ENCODE assay signal across 23 cellular contexts in genomic region chr15:27271258-27271657, GRCh38.
DNase-seq lines count a peak whose midpoint lies in the region; ATAC-seq, FAIRE-seq and TF ChIP-seq lines count a peak whose summit lies in the region.
"Had no signal": no experiment of that assay in that cellular context is flagged by ENCODE, and none has a peak within 500 bp of the region (broad histone marks: within the 10 kb centered on the region; RNA-seq: fewer than 3 reads in every experiment).

No MANE protein-coding gene starts in this region.

- no peak overlapping the region for H3K4me3 ChIP-seq in K562
- H3K4me3 ChIP-seq: BLaER1, HAP-1, MG63, stomach, tibial nerve had no signal

- 0 out of 3 replicates have a peak, but pooled peaks cover 3% of the 10 kb centered on the region for H3K36me3 ChIP-seq in K562 (ENCODE audit: control insufficient read depth, insufficient read depth, low read length)
- H3K36me3 ChIP-seq: BLaER1, HAP-1, MG63, stomach, tibial nerve had no signal

- no peak overlapping the region for H2AFZ ChIP-seq in K562 (ENCODE audit: low read depth, low read length)

- in situ Hi-C loops in K562 (cut with MboI) = no loop called here

- WGBS in K562 (ENCODE audit: insufficient coverage, low coverage, missing lambda C conversion rate) = 55% methylated on average over 10 of the region's 15 CpGs

- H3K27ac ChIP-seq in K562 (ENCODE audit: extremely low read depth, low read depth, low read length) = no peak overlapping the region
- H3K27ac ChIP-seq: BLaER1, stomach, tibial nerve had no signal

- TF ChIP-seq POLR2A in K562 (conservative IDR thresholded peaks at IDR 0.05) = no peak

- H3K4me2 ChIP-seq in K562 (ENCODE audit: insufficient read depth, low read length) = no peak overlapping the region
- H3K4me2 ChIP-seq: BLaER1 had no signal

- H3K27me3 Mint-ChIP-seq in activated T-cell treated with anti-CD3 and anti-CD28 coated beads, Interleukin-2, amount 50 U/mL, for 24 hours = no peaks in the 10 kb centered on the region
- H3K27me3 Mint-ChIP-seq in activated CD4-positive, alpha-beta memory T cell treated with anti-CD3 and anti-CD28 coated beads for 36 hours = no peaks in the 10 kb centered on the region
- H3K27me3 Mint-ChIP-seq: activated B cell treated with CpG ODN at 0.5 μM for 24 hours; natural killer cell treated with Interleukin-12 subunit alpha and Interleukin-12 subunit beta and Interleukin-15 and Interleukin-18, amount 100 ng/mL, for 72 hours had no signal

- no peak for FAIRE-seq in K562 (lab: Jason Lieb, UNC)
- FAIRE-seq: keratinocyte had no signal

- POLR2A ChIA-PET in K562 (lab: Yijun Ruan, JAX) = no interaction called here
- POLR2A ChIA-PET in activated CD4-positive, alpha-beta memory T cell treated with anti-CD3 and anti-CD28 coated beads for 36 hours (lab: Charles Lee) = no interaction called here

- H3K4me1 Mint-ChIP-seq in activated T-cell treated with anti-CD3 and anti-CD28 coated beads, Interleukin-2, amount 50 U/mL, for 24 hours (ENCODE audit: low read depth) = no peaks in the 10 kb centered on the region
- H3K4me1 Mint-ChIP-seq in activated CD4-positive, alpha-beta memory T cell treated with anti-CD3 and anti-CD28 coated beads for 36 hours (ENCODE audit: low read depth) = no peaks in the 10 kb centered on the region
- H3K4me1 Mint-ChIP-seq: activated B cell treated with CpG ODN at 0.5 μM for 24 hours had no signal

- 0 out of 3 replicates have a peak, but pooled peaks cover 2% of the 10 kb centered on the region for H3K79me2 ChIP-seq in K562 (ENCODE audit: control insufficient read depth, insufficient read depth, low read length)

- BruUV-seq in K562 (replicated peaks; lab: Mats Ljungman, UMichigan) = no TSS peak

- peaks cover 0 to 3% of the 10 kb centered on the region in 2 experiments; a peak in 1 of 5 replicates for H3K4me1 ChIP-seq in K562 (replicated peaks in 1 of 2; ENCODE audit: control insufficient read depth in 2 of 2, insufficient read depth in 2 of 2, low read length in 2 of 2)
- H3K4me1 ChIP-seq: BLaER1, HAP-1, stomach, tibial nerve had no signal

- peaks cover 23% of the 10 kb centered on the region for H3K9me3 Mint-ChIP-seq in activated T-cell treated with anti-CD3 and anti-CD28 coated beads, Interleukin-2, amount 50 U/mL, for 24 hours
- peaks cover 20% of the 10 kb centered on the region for H3K9me3 Mint-ChIP-seq in activated CD4-positive, alpha-beta memory T cell treated with anti-CD3 and anti-CD28 coated beads for 36 hours

- peak; percentile 73 for DNase-seq in DMS53 treated with DMSO at 0.1 percent for 48 hours (lab: John Stamatoyannopoulos, UW; ENCODE audit: unreplicated experiment)
- DNase-seq in NCI-H146 (lab: John Stamatoyannopoulos, UW) = peak; percentile 88
- peak; percentile 90 for DNase-seq in NCI-H345 treated with DMSO at 0.1 percent for 48 hours (lab: John Stamatoyannopoulos, UW; ENCODE audit: unreplicated experiment)
- no peak for DNase-seq in K562 (ENCODE audit: extremely low read depth in 1 of 4, low spot score in 3 of 4)
- no peak for DNase-seq in activated T-cell treated with anti-CD3 and anti-CD28 coated beads, Interleukin-2, amount 50 U/mL, for 24 hours
- DNase-seq in posterior cingulate gyrus = no peak
- no peak for DNase-seq in activated CD4-positive, alpha-beta memory T cell treated with anti-CD3 and anti-CD28 coated beads for 36 hours
- no peak for DNase-seq in OCI-M2 (lab: John Stamatoyannopoulos, UW; ENCODE audit: unreplicated experiment)
- DNase-seq: activated B cell treated with CpG ODN at 0.5 μM for 24 hours; activated CD8-positive, alpha-beta T cell treated with anti-CD3 and anti-CD28 coated beads, Interleukin-2, amount 10 ng/mL, durations not matched to agents 7 days and 5 days; activated naive CD4-positive, alpha-beta T cell treated with anti-CD3 and anti-CD28 coated beads for 36 hours; activated T-cell treated with anti-CD3 and anti-CD28 coated beads, Interleukin-2, amount 50 U/mL, for 4 hours; amygdala; cortex of kidney; MG63; stomach; T-helper 9 cell had no signal

- TF ChIP-seq RAD21 in K562 (CRISPR knock-in tag; conservative IDR thresholded peaks at IDR 0.05 in 1 of 2, IDR thresholded peaks at IDR 0.05 in 1 of 2) = no peak

- no peaks in the 10 kb centered on the region; the same call in 1 of the 2 replicates for H3K9me3 ChIP-seq in K562 (replicated peaks; ENCODE audit: control insufficient read depth, insufficient read depth, low read depth, low read length)
- H3K9me3 ChIP-seq: BLaER1, HAP-1, MG63, tibial nerve had no signal

- ATAC-seq in K562 = peak; percentile 70
- ATAC-seq: activated CD8-positive, alpha-beta T cell treated with anti-CD3 and anti-CD28 coated beads, Interleukin-2, amount 10 ng/mL, durations not matched to agents 7 days and 5 days; activated T-cell treated with anti-CD3 and anti-CD28 coated beads, Interleukin-2, amount 50 U/mL, for 4 hours; sciatic nerve had no signal

- H3K27ac Mint-ChIP-seq in activated T-cell treated with anti-CD3 and anti-CD28 coated beads, Interleukin-2, amount 50 U/mL, for 24 hours = no peak overlapping the region
- no peak overlapping the region for H3K27ac Mint-ChIP-seq in activated CD4-positive, alpha-beta memory T cell treated with anti-CD3 and anti-CD28 coated beads for 36 hours
- H3K27ac Mint-ChIP-seq: activated B cell treated with CpG ODN at 0.5 μM for 24 hours; activated CD8-positive, alpha-beta T cell treated with anti-CD3 and anti-CD28 coated beads, Interleukin-2, amount 10 ng/mL, durations not matched to agents 7 days and 5 days; activated naive CD4-positive, alpha-beta T cell treated with anti-CD3 and anti-CD28 coated beads for 36 hours; natural killer cell treated with Interleukin-12 subunit alpha and Interleukin-12 subunit beta and Interleukin-15 and Interleukin-18, amount 100 ng/mL, for 72 hours had no signal

- intact Hi-C loops in K562 (cut with micrococcal nuclease) (no loop called here), posterior cingulate gyrus (cut with DNase I) (no loop called here)
- intact Hi-C loops in activated CD4-positive, alpha-beta memory T cell treated with anti-CD3 and anti-CD28 coated beads for 36 hours (cut with micrococcal nuclease) = no loop called here

- CTCF ChIA-PET in K562 (lab: Yijun Ruan, JAX; ENCODE audit: low intra/inter-chr PET ratio) = no interaction called here
- CTCF ChIA-PET in activated CD4-positive, alpha-beta memory T cell treated with anti-CD3 and anti-CD28 coated beads for 36 hours (lab: Charles Lee) = no interaction called here

- no peaks in the 10 kb centered on the region for H3K27me3 ChIP-seq in K562 (ENCODE audit: control insufficient read depth in 2 of 2, insufficient read depth in 2 of 2, low read length in 2 of 2)
- H3K27me3 ChIP-seq: BLaER1, MG63, stomach, tibial nerve had no signal

- TF ChIP-seq EP300 in K562 (IDR thresholded peaks at IDR 0.05; ENCODE audit: low read length) = no peak

- H3K9me1 ChIP-seq in K562 (ENCODE audit: control insufficient read depth, insufficient read depth, low read length) = no peaks in the 10 kb centered on the region

- H3K9ac ChIP-seq in K562 (ENCODE audit: insufficient read depth in 1 of 2, low read depth in 2 of 2, low read length in 2 of 2) = no peak overlapping the region
- H3K9ac ChIP-seq: BLaER1 had no signal

- H3K36me3 Mint-ChIP-seq in activated T-cell treated with anti-CD3 and anti-CD28 coated beads, Interleukin-2, amount 50 U/mL, for 24 hours (ENCODE audit: low read depth) = no peaks in the 10 kb centered on the region
- H3K36me3 Mint-ChIP-seq in activated CD4-positive, alpha-beta memory T cell treated with anti-CD3 and anti-CD28 coated beads for 36 hours = no peaks in the 10 kb centered on the region
- H3K36me3 Mint-ChIP-seq: natural killer cell treated with Interleukin-12 subunit alpha and Interleukin-12 subunit beta and Interleukin-15 and Interleukin-18, amount 100 ng/mL, for 72 hours had no signal

- 0 out of 2 replicates have a peak, but pooled peaks cover 3% of the 10 kb centered on the region for H4K20me1 ChIP-seq in K562 (replicated peaks; ENCODE audit: control insufficient read depth, insufficient read depth, low read length)
- H4K20me1 ChIP-seq: BLaER1 had no signal

- TF ChIP-seq CTCF in K562 (IDR thresholded peaks at IDR 0.05 in 2 of 3, conservative IDR thresholded peaks at IDR 0.05 in 1 of 3; ENCODE audit: insufficient read depth in 2 of 3, low read depth in 1 of 3, low read length in 3 of 3) = no peak

- no peak overlapping the region for H3K4me3 Mint-ChIP-seq in activated T-cell treated with anti-CD3 and anti-CD28 coated beads, Interleukin-2, amount 50 U/mL, for 24 hours
- H3K4me3 Mint-ChIP-seq in activated CD4-positive, alpha-beta memory T cell treated with anti-CD3 and anti-CD28 coated beads for 36 hours = no peak overlapping the region
- H3K4me3 Mint-ChIP-seq: activated B cell treated with CpG ODN at 0.5 μM for 24 hours; activated CD8-positive, alpha-beta T cell treated with anti-CD3 and anti-CD28 coated beads, Interleukin-2, amount 10 ng/mL, durations not matched to agents 7 days and 5 days; activated naive CD4-positive, alpha-beta T cell treated with anti-CD3 and anti-CD28 coated beads for 36 hours; activated T-cell treated with anti-CD3 and anti-CD28 coated beads, Interleukin-2, amount 50 U/mL, for 4 hours; natural killer cell treated with Interleukin-12 subunit alpha and Interleukin-12 subunit beta and Interleukin-15 and Interleukin-18, amount 100 ng/mL, for 72 hours had no signal

TF ChIP-seq in K562, 482 proteins besides CTCF, POLR2A, EP300 and RAD21 (continues in another document):
- TF ChIP-seq MEIS2 (IDR thresholded peaks at IDR 0.05; ENCODE audit: partially characterized antibody) (no peak), HMG20A (CRISPR knock-in tag; conservative IDR thresholded peaks at IDR 0.05) (no peak), ZKSCAN8 (CRISPR knock-in tag; IDR thresholded peaks at IDR 0.05) (no peak)

Comparison
In these comparisons a context has a peak if more than half of its experiments do, and no peak if none do; other contexts are left out.
1. DNase-seq: peak in DMS53 treated with DMSO at 0.1 percent for 48 hours (single experiment), NCI-H146 (single experiment) and NCI-H345 treated with DMSO at 0.1 percent for 48 hours (single experiment); none in K562 (0 of 4), activated T-cell treated with anti-CD3 and anti-CD28 coated beads, Interleukin-2, amount 50 U/mL, for 24 hours (single experiment), posterior cingulate gyrus (0 of 10), activated CD4-positive, alpha-beta memory T cell treated with anti-CD3 and anti-CD28 coated beads for 36 hours (single experiment) and OCI-M2 (single experiment).